ENCODE assay signal across 8 cellular contexts in genomic region chr6:142945071-142945445, GRCh38. TPM values are rescaled to one million over a fixed set of nuclear protein-coding genes. Genes with fewer than 3 reads are reported as not detected.
DNase-seq lines count a peak whose midpoint lies in the region; ATAC-seq, FAIRE-seq and TF ChIP-seq lines count a peak whose summit lies in the region.

Gene HIVEP2 (minus strand): TSS chr6:142945176. CDS start chr6:142774738, 170,438 bp downstream.

- H3K4me3 ChIP-seq in AG09309 (ENCODE audit: control insufficient read depth, low read depth, low read length), result peak within 1 kb of the TSS; percentile 69
- peak within 1 kb of the TSS; percentile 85 to 94 for H3K4me3 ChIP-seq in testis

- no peak for FAIRE-seq in GM19239 (lab: Jason Lieb, UNC)

- ATAC-seq in HG03565 (IDR thresholded peaks at IDR 0.05; ENCODE audit: unreplicated experiment), result peak; percentile 17

- TF ChIP-seq CTCF in AG09309 (IDR thresholded peaks at IDR 0.05; ENCODE audit: control insufficient read depth, insufficient read depth, low read depth, low read length, missing control alignments), result peak; percentile 26
- no peak for TF ChIP-seq CTCF in testis (IDR thresholded peaks at IDR 0.05)

- peak within 1 kb of the TSS; percentile 95 to 99 for H3K27ac ChIP-seq in testis

- no peaks in the 10 kb centered on the region for H3K9me3 ChIP-seq in testis

- DNase-seq in AG09309 (ENCODE audit: low read depth), result no peak
- DNase-seq in GM19239 (ENCODE audit: insufficient read length, low spot score), result peak; percentile 34
- DNase-seq in SK-N-DZ (ENCODE audit: low spot score), result peak; percentile 72
- DNase-seq in activated naive CD4-positive, alpha-beta T cell treated with Interleukin-2 at 50 U/mL for 16 hours, result peak; percentile 89
- peak; percentile 65 for DNase-seq in germinal center (ENCODE audit: low spot score)
- peak; percentile 62 for DNase-seq in occipital lobe (lab: John Stamatoyannopoulos, UW)
- peak; percentile 89 for DNase-seq in testis

- 0 to 2% methylated on average over 9 to 41 of the region's 46 CpGs for WGBS in testis, 2 donors

- H3K36me3 ChIP-seq in testis (ENCODE audit: low read depth, missing control alignments), result no peaks in the 10 kb centered on the region

- intact Hi-C loops in testis (cut with DNase I; ENCODE audit: low total_unique reads), result loop anchor here (10.0 kb wide), 2 partner anchors 70 to 100 kb away; no protein-coding TSS in a partner anchor

- TF ChIP-seq POLR2A in testis (IDR thresholded peaks at IDR 0.05), result no peak

- peaks cover 14% of the 10 kb centered on the region for H3K4me1 ChIP-seq in testis

- H3K27me3 ChIP-seq in testis, result no peaks in the 10 kb centered on the region

RNA-seq across cellular contexts. Expression of gene HIVEP2, which starts in this region (rescaled TPM):
- polyA plus RNA-seq in SK-N-DZ (2014; cell fraction: cytosol; rRNA removed), result 3.0 and 4.1 TPM in 2 replicates
- polyA plus RNA-seq in SK-N-DZ (2014; cell fraction: nucleus; rRNA removed), result 5.3 and 6.3 TPM in 2 replicates
- total RNA-seq in occipital lobe, result 114 TPM
- 10 to 100 TPM; 10.7 to 10.8 TPM for total RNA-seq in testis
- 4.7 TPM for polyA plus RNA-seq in testis (ENCODE audit: insufficient read depth, low read depth, low replicate concordance)
